1 cellular context compared by ENCODE assay signal in the genomic region with DNA sequence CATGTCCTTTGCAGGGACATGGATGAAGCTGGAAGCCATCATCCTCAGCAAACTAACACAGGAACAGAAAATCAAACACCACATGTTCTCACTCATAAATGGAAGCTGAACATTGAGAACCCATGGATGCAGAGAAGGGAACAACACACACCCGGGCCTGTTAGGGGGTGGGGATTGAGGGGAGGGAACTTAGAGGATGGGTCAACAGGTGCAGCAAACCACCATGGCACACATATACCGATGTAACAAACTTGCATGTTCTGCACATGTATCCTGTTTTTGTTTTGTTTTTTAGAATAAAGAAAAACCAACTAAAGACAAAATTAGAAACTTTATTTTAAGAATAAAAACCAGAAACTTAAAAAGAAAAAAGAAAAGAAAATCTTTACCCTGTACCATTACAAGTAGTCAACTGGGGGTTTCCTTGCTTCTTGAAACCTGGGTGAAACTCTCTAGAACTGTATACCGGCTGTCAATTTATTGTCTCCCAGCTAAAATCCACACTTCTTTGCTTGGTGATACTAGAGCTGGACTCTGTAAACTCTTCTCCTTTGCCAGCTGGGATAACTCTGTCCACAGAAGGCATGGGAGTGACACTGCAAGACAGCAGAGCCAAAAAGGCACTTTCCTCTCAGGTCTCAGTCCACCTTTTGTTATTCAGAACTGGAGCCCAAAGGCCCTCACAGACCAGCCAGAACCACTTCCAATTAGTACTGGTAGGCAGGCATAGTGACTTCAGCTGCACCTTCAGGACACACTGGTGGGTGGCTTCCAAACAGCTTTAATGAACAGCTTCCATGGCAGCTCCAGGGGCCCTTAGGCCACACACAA.
TF ChIP-seq lines count a peak whose summit lies in the region.

No MANE protein-coding gene starts in this region.

TF ChIP-seq in WTC11, 78 proteins besides CTCF, POLR2A, EP300 and RAD21 (continued from another document):
- TF ChIP-seq, protein P1, sequence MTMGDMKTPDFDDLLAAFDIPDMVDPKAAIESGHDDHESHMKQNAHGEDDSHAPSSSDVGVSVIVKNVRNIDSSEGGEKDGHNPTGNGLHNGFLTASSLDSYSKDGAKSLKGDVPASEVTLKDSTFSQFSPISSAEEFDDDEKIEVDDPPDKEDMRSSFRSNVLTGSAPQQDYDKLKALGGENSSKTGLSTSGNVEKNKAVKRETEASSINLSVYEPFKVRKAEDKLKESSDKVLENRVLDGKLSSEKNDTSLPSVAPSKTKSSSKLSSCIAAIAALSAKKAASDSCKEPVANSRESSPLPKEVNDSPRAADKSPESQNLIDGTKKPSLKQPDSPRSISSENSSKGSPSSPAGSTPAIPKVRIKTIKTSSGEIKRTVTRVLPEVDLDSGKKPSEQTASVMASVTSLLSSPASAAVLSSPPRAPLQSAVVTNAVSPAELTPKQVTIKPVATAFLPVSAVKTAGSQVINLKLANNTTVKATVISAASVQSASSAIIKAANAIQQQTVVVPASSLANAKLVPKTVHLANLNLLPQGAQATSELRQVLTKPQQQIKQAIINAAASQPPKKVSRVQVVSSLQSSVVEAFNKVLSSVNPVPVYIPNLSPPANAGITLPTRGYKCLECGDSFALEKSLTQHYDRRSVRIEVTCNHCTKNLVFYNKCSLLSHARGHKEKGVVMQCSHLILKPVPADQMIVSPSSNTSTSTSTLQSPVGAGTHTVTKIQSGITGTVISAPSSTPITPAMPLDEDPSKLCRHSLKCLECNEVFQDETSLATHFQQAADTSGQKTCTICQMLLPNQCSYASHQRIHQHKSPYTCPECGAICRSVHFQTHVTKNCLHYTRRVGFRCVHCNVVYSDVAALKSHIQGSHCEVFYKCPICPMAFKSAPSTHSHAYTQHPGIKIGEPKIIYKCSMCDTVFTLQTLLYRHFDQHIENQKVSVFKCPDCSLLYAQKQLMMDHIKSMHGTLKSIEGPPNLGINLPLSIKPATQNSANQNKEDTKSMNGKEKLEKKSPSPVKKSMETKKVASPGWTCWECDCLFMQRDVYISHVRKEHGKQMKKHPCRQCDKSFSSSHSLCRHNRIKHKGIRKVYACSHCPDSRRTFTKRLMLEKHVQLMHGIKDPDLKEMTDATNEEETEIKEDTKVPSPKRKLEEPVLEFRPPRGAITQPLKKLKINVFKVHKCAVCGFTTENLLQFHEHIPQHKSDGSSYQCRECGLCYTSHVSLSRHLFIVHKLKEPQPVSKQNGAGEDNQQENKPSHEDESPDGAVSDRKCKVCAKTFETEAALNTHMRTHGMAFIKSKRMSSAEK (CRISPR knock-in tag; IDR thresholded peaks at IDR 0.05; ENCODE audit: borderline replicate concordance) = no peak
- TF ChIP-seq GTF2I (CRISPR knock-in tag; conservative IDR thresholded peaks at IDR 0.05) (no peak), ZBTB21 (CRISPR knock-in tag; IDR thresholded peaks at IDR 0.05; ENCODE audit: borderline replicate concordance) (no peak), PREB (CRISPR knock-in tag; IDR thresholded peaks at IDR 0.05; ENCODE audit: borderline replicate concordance) (no peak), ZNF232 (CRISPR knock-in tag; IDR thresholded peaks at IDR 0.05) (no peak), ZNF671 (CRISPR knock-in tag; IDR thresholded peaks at IDR 0.05) (no peak), JAZF1 (CRISPR knock-in tag; IDR thresholded peaks at IDR 0.05) (no peak), ZNF281 (CRISPR knock-in tag; IDR thresholded peaks at IDR 0.05) (no peak), ATF6 (CRISPR knock-in tag; IDR thresholded peaks at IDR 0.05) (no peak)
TF ChIP-seq in WTC11: peak in this region for 0.
